ENCODE assay signal across 1 cellular context in genomic region chr2:205814039-205814364, GRCh38.
TF ChIP-seq lines count a peak whose summit lies in the region.

No MANE protein-coding gene starts in this region.

TF ChIP-seq in GM23338, 12 proteins besides CTCF, POLR2A, EP300 and RAD21 (continued from another document):
- TF ChIP-seq ZNF462 (CRISPR knock-in tag; IDR thresholded peaks at IDR 0.05) (no peak), REST (IDR thresholded peaks at IDR 0.05; ENCODE audit: unreplicated experiment) (no peak)
